ENCODE assay signal across 8 cellular contexts in genomic region chr10:102917314-102917961, GRCh38. TPM values are rescaled to one million over a fixed set of nuclear protein-coding genes. Genes with fewer than 3 reads are reported as not detected.
A peak's percentile ranks its signal among the peaks of the same experiment; 100 is the strongest.
DNase-seq lines count a peak whose midpoint lies in the region; ATAC-seq and TF ChIP-seq lines count a peak whose summit lies in the region.

No MANE protein-coding gene starts in this region.

- no peak overlapping the region for H2AK5ac ChIP-seq in IMR-90 (ENCODE audit: low read depth, low read length)

- TF ChIP-seq POLR2A in IMR-90 (IDR thresholded peaks at IDR 0.05; ENCODE audit: low read depth, low read length), result no peak; the same call in 1 of the 2 replicates
- peak; percentile 28 for TF ChIP-seq POLR2A in ovary (IDR thresholded peaks at IDR 0.05)
- no peak for TF ChIP-seq POLR2A in testis (IDR thresholded peaks at IDR 0.05)

- no peak overlapping the region for H3K14ac ChIP-seq in IMR-90 (replicated peaks; ENCODE audit: low read depth, low read length)

- H3K23ac ChIP-seq in IMR-90 (ENCODE audit: low read depth, low read length), result no peak overlapping the region

- POLR2A ChIA-PET in IMR-90 (lab: Charles Lee; ENCODE audit: unreplicated experiment), result interaction anchor here (0.6 to 1.0 kb wide), 3 partner anchors 121 to 322 kb away, joined by 3 to 10 read pairs (median 3); no protein-coding TSS in a partner anchor

- no peaks in the 10 kb centered on the region for H3K9me3 Mint-ChIP-seq in activated naive CD4-positive, alpha-beta T cell treated with anti-CD3 and anti-CD28 coated beads, Interleukin-2, amount 50 U/mL, for 72 hours

- H3K36me3 Mint-ChIP-seq in activated naive CD4-positive, alpha-beta T cell treated with anti-CD3 and anti-CD28 coated beads, Interleukin-2, amount 50 U/mL, for 72 hours, result peaks cover 0 to 14% of the 10 kb centered on the region in 2 donors

- in situ Hi-C loops in IMR-90 (cut with MboI; ENCODE audit: low sequenced_read_pairs), result loop anchor here (5.0 kb wide), 2 partner anchors 145 to 325 kb away; no protein-coding TSS in a partner anchor

- peak overlapping the region; percentile 69 for H3K4me2 ChIP-seq in IMR-90 (ENCODE audit: low read depth, low read length)

- no peak overlapping the region for H4K5ac ChIP-seq in IMR-90 (ENCODE audit: low read depth, low read length)

- H3K56ac ChIP-seq in IMR-90 (ENCODE audit: extremely low read depth, insufficient read depth, low read length), result no peak overlapping the region

- DNase-seq in DMS53 (lab: John Stamatoyannopoulos, UW) (peak; percentile 91), IMR-90 (peak; percentile 61), Right ventricle myocardium superior (peak; percentile 90), ovary (peak; percentile 77 to 90 (median 83)), testis (peak; percentile 89)
- DNase-seq in activated naive CD4-positive, alpha-beta T cell treated with anti-CD3 and anti-CD28 coated beads, Interleukin-2, amount 50 U/mL, for 72 hours (ENCODE audit: low spot score in 2 of 2), result peak; percentile 85 to 87

- H3K36me3 ChIP-seq in IMR-90 (ENCODE audit: control insufficient read depth, insufficient read depth, low read length), result no peaks in the 10 kb centered on the region
- H3K36me3 ChIP-seq in ovary, result no peaks in the 10 kb centered on the region
- H3K36me3 ChIP-seq in testis (ENCODE audit: low read depth, missing control alignments), result no peaks in the 10 kb centered on the region

- no peak overlapping the region for H4K8ac ChIP-seq in IMR-90 (ENCODE audit: low read depth in 2 of 2, low read length in 2 of 2)

- no peak overlapping the region for H4K91ac ChIP-seq in IMR-90 (ENCODE audit: insufficient read depth, low read depth, low read length)

- dilution Hi-C loops in IMR-90 (cut with HindIII; ENCODE audit: low sequenced_read_pairs, unreplicated experiment), result no loop called here

- H3K4me3 ChIP-seq in IMR-90 (ENCODE audit: insufficient read depth, low read depth, low read length), result peak overlapping the region; percentile 33
- peak overlapping the region; percentile 44 for H3K4me3 ChIP-seq in ovary
- peak overlapping the region; percentile 51 to 84 for H3K4me3 ChIP-seq in testis

- H3K9me3 ChIP-seq in IMR-90 (ENCODE audit: control insufficient read depth, insufficient read depth, low read length) (no peaks in the 10 kb centered on the region), ovary (no peaks in the 10 kb centered on the region), testis (no peaks in the 10 kb centered on the region)

- TF ChIP-seq RAD21 in IMR-90 (IDR thresholded peaks at IDR 0.05; ENCODE audit: low read length), result peak; percentile 99

- intact Hi-C loops in IMR-90 (cut with micrococcal nuclease), result loop anchor here (1.0 kb wide), 3 partner anchors 152 to 417 kb away; no protein-coding TSS in a partner anchor
- intact Hi-C loops in Right ventricle myocardium superior (cut with DNase I), result loop anchor here (2.0 to 5.0 kb wide), 3 partner anchors 150 to 329 kb away; partner anchors contain the start of gene NT5C2
- intact Hi-C loops in ovary (cut with DNase I), result loop anchor here (1.0 to 10.0 kb wide), 7 partner anchors 135 to 330 kb away; partner anchors contain the start of gene RPEL1 (in 4 of the 4)
- intact Hi-C loops in testis (cut with DNase I; ENCODE audit: low total_unique reads), result loop anchor here (10.0 kb wide), 1 partner anchor 327 kb away; the partner anchor contains the start of gene RPEL1

- TF ChIP-seq CTCF in IMR-90 (conservative IDR thresholded peaks at IDR 0.05; ENCODE audit: low read depth, low read length) (peak; percentile 96), ovary (IDR thresholded peaks at IDR 0.05) (peak; percentile 91 to 99 (median 99)), testis (IDR thresholded peaks at IDR 0.05) (peak; percentile 96 to 97 (median 97))

- no peak for TF ChIP-seq EP300 in ovary (IDR thresholded peaks at IDR 0.05)

- H3K4me1 ChIP-seq in IMR-90 (ENCODE audit: control insufficient read depth, insufficient read depth, low read length) (no peaks in the 10 kb centered on the region), ovary (ENCODE audit: insufficient read depth) (peaks cover 2% of the 10 kb centered on the region), testis (peaks cover 3% of the 10 kb centered on the region)

- peaks cover 3% of the 10 kb centered on the region; the same call in 1 of the 2 replicates for H3K9me1 ChIP-seq in IMR-90 (ENCODE audit: insufficient read depth, low read length)

- H3K18ac ChIP-seq in IMR-90 (ENCODE audit: low read depth, low read length), result no peak overlapping the region

- H3K27ac ChIP-seq in IMR-90 (ENCODE audit: insufficient read depth, low read length), result no peak overlapping the region
- H3K27ac ChIP-seq in ovary, result peak overlapping the region; percentile 58 to 80
- peak overlapping the region; percentile 87 to 91 for H3K27ac ChIP-seq in testis

- 0% methylated on average over 29 of the region's 45 CpGs; no CpG with 5 or more reads in 1 of the 2 experiments for WGBS in IMR-90 (ENCODE audit: extremely low coverage in 2 of 2, insufficient read length in 1 of 2), 2 experiments
- WGBS in ovary, 3 donors, result 0 to 1% (median 0%) methylated on average over 38 to 45 of the region's 45 CpGs
- 0 to 1% methylated on average over 12 to 45 of the region's 45 CpGs for WGBS in testis, 2 donors

- H3K27me3 ChIP-seq in IMR-90 (ENCODE audit: control insufficient read depth, insufficient read depth, low read length) (no peaks in the 10 kb centered on the region), ovary (no peaks in the 10 kb centered on the region), testis (no peaks in the 10 kb centered on the region)

- H3K79me1 ChIP-seq in IMR-90 (ENCODE audit: low read depth in 1 of 2, low read length in 2 of 2), result peaks cover 0 to 28% of the 10 kb centered on the region in 2 experiments; a peak in 3 of 4 replicates

- H3K4ac ChIP-seq in IMR-90 (ENCODE audit: low read depth, low read length), result no peak overlapping the region

- peak overlapping the region; percentile 81 to 92 for H3K27ac Mint-ChIP-seq in activated naive CD4-positive, alpha-beta T cell treated with anti-CD3 and anti-CD28 coated beads, Interleukin-2, amount 50 U/mL, for 72 hours

- peak; percentile 40 for ATAC-seq in GM21529 (IDR thresholded peaks at IDR 0.05; ENCODE audit: unreplicated experiment)
- ATAC-seq in IMR-90 (ENCODE audit: low read depth), result peak; percentile 58
- ATAC-seq in SK-N-SH treated with all-trans-retinoic acid at 6 μM for 48 hours, result peak; percentile 79
- peak; percentile 55 to 56 for ATAC-seq in activated naive CD4-positive, alpha-beta T cell treated with anti-CD3 and anti-CD28 coated beads, Interleukin-2, amount 50 U/mL, for 72 hours
- peak; percentile 85 for ATAC-seq in Right ventricle myocardium superior (ENCODE audit: poor library complexity)

- no peak overlapping the region for H2BK15ac ChIP-seq in IMR-90 (ENCODE audit: low read depth, low read length)

- no peak overlapping the region for H2BK120ac ChIP-seq in IMR-90 (ENCODE audit: low read depth, low read length)

- no peak overlapping the region for H3K9ac ChIP-seq in IMR-90 (ENCODE audit: low read depth, low read length)

- no peak overlapping the region for H2BK20ac ChIP-seq in IMR-90 (ENCODE audit: low read depth, low read length)

- H2AK9ac ChIP-seq in IMR-90 (replicated peaks; ENCODE audit: low read depth, low read length, poor library complexity), result no peak overlapping the region

- H4K20me1 ChIP-seq in IMR-90 (ENCODE audit: insufficient read depth, low read length), result peaks cover 20% of the 10 kb centered on the region; the same call in 1 of the 2 replicates

- no TSS peak for BruUV-seq in IMR-90 (replicated peaks; lab: Mats Ljungman, UMichigan)

- CTCF ChIA-PET in IMR-90 (lab: Yijun Ruan, JAX), result interaction anchor here (0.8 to 2.0 kb wide), 16 partner anchors 16 to 332 kb away, joined by 3 to 10 read pairs (median 4); no protein-coding TSS in a partner anchor

- H2BK5ac ChIP-seq in IMR-90 (ENCODE audit: low read depth, low read length, poor library complexity, severe bottlenecking), result no peak overlapping the region

- peak overlapping the region; percentile 99 for H2AFZ ChIP-seq in IMR-90 (replicated peaks; ENCODE audit: low read length, poor library complexity)

TF ChIP-seq in IMR-90, 13 proteins besides CTCF, POLR2A, EP300 and RAD21 (continues in another document):
- no peak for TF ChIP-seq RCOR1 (IDR thresholded peaks at IDR 0.05; ENCODE audit: insufficient replicate concordance, low read length)
- TF ChIP-seq MXI1 (IDR thresholded peaks at IDR 0.05; ENCODE audit: borderline replicate concordance, low read depth, low read length), result 0 out of 2 replicates have a peak, but pooled peaks have one; percentile 60
- TF ChIP-seq MAZ (IDR thresholded peaks at IDR 0.05; ENCODE audit: borderline replicate concordance, low read depth, low read length), result no peak
- TF ChIP-seq FOS (IDR thresholded peaks at IDR 0.05; ENCODE audit: low read depth, low read length), result no peak

TF ChIP-seq in SK-N-SH treated with all-trans-retinoic acid at 6 μM for 48 hours, 23 proteins besides CTCF, POLR2A, EP300 and RAD21:
- 0 out of 2 replicates have a peak, but pooled peaks have one; percentile 41 for TF ChIP-seq ZNF8 (CRISPR knock-in tag; IDR thresholded peaks at IDR 0.05)
- no peak for TF ChIP-seq BACH2 (CRISPR knock-in tag; IDR thresholded peaks at IDR 0.05; ENCODE audit: borderline replicate concordance)
- no peak for TF ChIP-seq ZNF70 (CRISPR knock-in tag; IDR thresholded peaks at IDR 0.05)
- 0 out of 2 replicates have a peak, but pooled peaks have one; percentile 27 for TF ChIP-seq ESRRG (CRISPR knock-in tag; IDR thresholded peaks at IDR 0.05)

RNA-seq across cellular contexts. Expression of gene CNNM2, which starts 0.7 kb away (rescaled TPM):
- total RNA-seq in IMR-90 (2012; rRNA removed) (5.6 and 6.4 TPM in 2 replicates), Right ventricle myocardium superior (2.6 TPM), ovary (10 to 100 TPM in 2 of 7 donors, 1 to 10 TPM in 5; 6.7 to 15.0 (median 8.9) TPM), testis (10 to 100 TPM; 24.2 to 30.5 TPM)
- polyA plus RNA-seq in IMR-90 (2012; rRNA removed) (4.7 and 5.6 TPM in 2 replicates), ovary (10 to 100 TPM in 1 of 2 donors, 1 to 10 TPM in 1; 5.4 to 12.6 TPM), testis (ENCODE audit: insufficient read depth, low read depth, low replicate concordance) (9.8 TPM)
- polyA plus RNA-seq in IMR-90 (2012; cell fraction: cytosol; rRNA removed), result 4.4 and 9.1 TPM in 2 replicates
- polyA plus RNA-seq in IMR-90 (2012; cell fraction: nucleus; rRNA removed; ENCODE audit: low replicate concordance), result 9.1 and 11.0 TPM in 2 replicates
- 10 to 100 TPM in 1 of 2 donors, 1 to 10 TPM in 1; 5.5 to 12.0 TPM for total RNA-seq in activated naive CD4-positive, alpha-beta T cell treated with anti-CD3 and anti-CD28 coated beads, Interleukin-2, amount 50 U/mL, for 72 hours

RNA-seq across cellular contexts. Expression of gene AS3MT, which starts 48.2 kb away (rescaled TPM):
- total RNA-seq in IMR-90 (2012; rRNA removed) (3.6 and 7.5 TPM in 2 replicates), Right ventricle myocardium superior (16.1 TPM), ovary (1 to 10 TPM; 1.5 to 6.4 (median 4.9) TPM), testis (10 to 100 TPM; 18.3 to 19.2 TPM)
- polyA plus RNA-seq in IMR-90 (2012; rRNA removed) (2.1 and 2.7 TPM in 2 replicates), ovary (10 to 100 TPM in 1 of 2 donors, 1 to 10 TPM in 1; 6.0 to 32.8 TPM), testis (ENCODE audit: insufficient read depth, low read depth, low replicate concordance) (15.0 TPM)
- polyA plus RNA-seq in IMR-90 (2012; cell fraction: cytosol; rRNA removed), result 1.5 and 1.6 TPM in 2 replicates
- 0.78 and 4.2 TPM in 2 replicates for polyA plus RNA-seq in IMR-90 (2012; cell fraction: nucleus; rRNA removed; ENCODE audit: low replicate concordance)
- total RNA-seq in activated naive CD4-positive, alpha-beta T cell treated with anti-CD3 and anti-CD28 coated beads, Interleukin-2, amount 50 U/mL, for 72 hours, result not detected
